In the genomic region with DNA sequence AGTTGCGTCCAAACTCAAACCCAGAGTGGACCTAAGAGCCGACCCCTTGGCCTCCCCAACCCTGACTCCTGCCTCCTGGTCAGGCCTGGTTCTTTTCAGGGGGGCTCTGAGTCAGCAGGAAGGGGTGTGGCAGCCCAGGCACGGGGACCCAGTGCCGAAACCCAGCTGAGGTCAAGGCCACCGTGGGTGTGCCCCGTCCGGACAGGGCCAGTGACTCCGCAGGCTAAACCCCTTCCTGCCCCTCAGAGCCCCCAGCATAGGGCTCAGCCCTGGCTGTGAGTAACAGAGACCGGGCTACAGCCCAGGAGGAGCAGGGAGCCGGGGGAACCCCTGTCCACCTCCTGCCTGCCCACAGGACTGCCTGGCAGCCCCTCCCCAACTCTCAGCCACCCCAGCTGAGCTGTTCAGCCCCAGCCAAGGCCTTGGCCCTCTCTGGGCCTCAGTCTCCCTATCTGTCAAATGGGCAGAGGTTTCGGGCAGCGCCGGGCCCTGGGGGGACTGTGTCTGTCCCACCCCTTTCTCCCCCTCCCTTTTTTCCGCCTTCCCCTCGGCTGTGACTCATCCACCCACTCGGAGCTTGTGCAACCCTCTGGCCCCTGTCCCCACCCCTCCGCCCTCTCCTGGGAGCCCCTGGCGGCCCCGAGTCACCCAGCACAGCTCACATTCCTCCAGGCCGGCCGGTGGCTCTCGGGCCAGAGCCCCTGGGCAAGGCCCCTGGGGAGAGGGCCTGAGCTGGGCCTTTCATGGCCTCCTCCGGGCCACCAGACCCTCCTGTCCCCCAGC, we compare ENCODE assay signal across 8 cellular contexts. TPM values are rescaled to one million over a fixed set of nuclear protein-coding genes. Genes with fewer than 3 reads are reported as not detected.
DNase-seq lines count a peak whose midpoint lies in the region; ATAC-seq and TF ChIP-seq lines count a peak whose summit lies in the region.

No MANE protein-coding gene starts in this region.

- peak overlapping the region; percentile 80 for H3K27ac Mint-ChIP-seq in HFFc6
- H3K27ac Mint-ChIP-seq in endodermal cell, result no peak overlapping the region

- H3K9me3 ChIP-seq in WERI-Rb-1 (ENCODE audit: severe bottlenecking), result no peaks in the 10 kb centered on the region
- H3K9me3 ChIP-seq in endodermal cell (ENCODE audit: control insufficient read depth, low read length), result no peaks in the 10 kb centered on the region
- no peaks in the 10 kb centered on the region for H3K9me3 ChIP-seq in mucosa of stomach (ENCODE audit: control insufficient read depth, low read length)

- H3K4me1 Mint-ChIP-seq in HFFc6 (ENCODE audit: low read depth) (peaks cover 19% of the 10 kb centered on the region), endodermal cell (no peaks in the 10 kb centered on the region)

- H3K9me3 Mint-ChIP-seq in HFFc6, result peaks cover 6% of the 10 kb centered on the region
- H3K9me3 Mint-ChIP-seq in endodermal cell, result no peaks in the 10 kb centered on the region

- DNase-seq in HFFc6 (peak; percentile 91), WERI-Rb-1 (peak; percentile 78), endodermal cell (no peak), foreskin melanocyte (no peak)

- TF ChIP-seq CTCF in HFFc6 (IDR thresholded peaks at IDR 0.05) (peak; percentile 46), WERI-Rb-1 (IDR thresholded peaks at IDR 0.05; ENCODE audit: low read depth, low read length) (no peak), endodermal cell (conservative IDR thresholded peaks at IDR 0.05) (no peak)

- peak overlapping the region; percentile 98 for H3K27ac ChIP-seq in WERI-Rb-1
- H3K27ac ChIP-seq in endodermal cell (ENCODE audit: low read depth, low read length), result peak overlapping the region; percentile 89
- H3K27ac ChIP-seq in temporal lobe (ENCODE audit: low read depth, low read length), result peak overlapping the region; percentile 98

- H3K4me1 ChIP-seq in endodermal cell (ENCODE audit: control insufficient read depth, insufficient read depth, low read length) (no peaks in the 10 kb centered on the region), mucosa of stomach (ENCODE audit: control insufficient read depth, insufficient read depth, low read length) (peaks cover 69% of the 10 kb centered on the region)

- H3K27me3 ChIP-seq in WERI-Rb-1 (ENCODE audit: insufficient read depth, low read depth, severe bottlenecking) (no peaks in the 10 kb centered on the region), endodermal cell (ENCODE audit: control insufficient read depth, insufficient read depth, low read length, poor library complexity, severe bottlenecking) (no peaks in the 10 kb centered on the region), mucosa of stomach (ENCODE audit: control insufficient read depth, insufficient read depth, low read length) (no peaks in the 10 kb centered on the region)

- H3K4me3 Mint-ChIP-seq in HFFc6 (peak overlapping the region; percentile 62), endodermal cell (no peak overlapping the region)

- peaks cover 27% of the 10 kb centered on the region for H3K36me3 Mint-ChIP-seq in HFFc6 (ENCODE audit: low read depth)
- peaks cover 33% of the 10 kb centered on the region for H3K36me3 Mint-ChIP-seq in endodermal cell (ENCODE audit: low read depth)

- peak overlapping the region; percentile 40 for H3K4me3 ChIP-seq in WERI-Rb-1 (ENCODE audit: low read depth, low read length)
- H3K4me3 ChIP-seq in endodermal cell (ENCODE audit: low read length), result no peak overlapping the region
- peak overlapping the region; percentile 26 for H3K4me3 ChIP-seq in mucosa of stomach (ENCODE audit: low read length)

- H3K36me3 ChIP-seq in WERI-Rb-1, result peaks cover 64% of the 10 kb centered on the region
- H3K36me3 ChIP-seq in endodermal cell (ENCODE audit: control insufficient read depth, insufficient read depth, low read length), result peaks cover 18% of the 10 kb centered on the region
- H3K36me3 ChIP-seq in mucosa of stomach (ENCODE audit: control insufficient read depth, insufficient read depth, low read length), result peaks cover 10% of the 10 kb centered on the region

- 91 to 93% methylated on average over 11 to 23 of the region's 23 CpGs for WGBS in endodermal cell (ENCODE audit: insufficient coverage in 1 of 2, insufficient read length in 1 of 2), 2 experiments

- H3K9ac ChIP-seq in endodermal cell (ENCODE audit: extremely low read depth, low read length, poor library complexity, severe bottlenecking) (no peak overlapping the region), mucosa of stomach (ENCODE audit: low read length) (peak overlapping the region; percentile 90)

- no peak for ATAC-seq in GM21381 (IDR thresholded peaks at IDR 0.05; ENCODE audit: unreplicated experiment)
- no peak for ATAC-seq in HG03342 (IDR thresholded peaks at IDR 0.05; ENCODE audit: unreplicated experiment)

- H3K27me3 Mint-ChIP-seq in HFFc6 (ENCODE audit: insufficient read depth) (peaks cover 13% of the 10 kb centered on the region), endodermal cell (ENCODE audit: insufficient read depth) (no peaks in the 10 kb centered on the region)

RNA-seq across cellular contexts. Expression of gene ZBTB7A, which starts 8.6 kb away (rescaled TPM):
- total RNA-seq in HFFc6 (2021; fragmentation: NEBNext Ultra II Directional; extraction: Animal tissue kit (Norgen Biotek cat#: 25700)), result 10 to 100 TPM; 40.8 to 47.6 (median 43.6) TPM
- total RNA-seq in endodermal cell (10 to 100 TPM; 19.2 to 22.1 TPM), temporal lobe (2.7 TPM)
- 7.5 TPM for polyA plus RNA-seq in endodermal cell (2013, experiment 1 of 2)
- polyA plus RNA-seq in endodermal cell (2013, experiment 2 of 2), result 7.2 TPM

RNA-seq across cellular contexts. Expression of gene PIAS4, which starts 50.6 kb away (rescaled TPM):
- 10 to 100 TPM; 20.0 to 26.0 (median 23.3) TPM for total RNA-seq in HFFc6 (2021; fragmentation: NEBNext Ultra II Directional; extraction: Animal tissue kit (Norgen Biotek cat#: 25700))
- total RNA-seq in endodermal cell (10 to 100 TPM; 57.5 to 58.1 TPM), temporal lobe (12.8 TPM)
- polyA plus RNA-seq in endodermal cell (2013, experiment 1 of 2), result 35.5 TPM
- 30.9 TPM for polyA plus RNA-seq in endodermal cell (2013, experiment 2 of 2)

Comparison
In these comparisons a context has a peak if more than half of its experiments do, and no peak if none do; other contexts are left out.
1. DNase-seq: peak in HFFc6 (single experiment) and WERI-Rb-1 (single experiment); none in endodermal cell (single experiment) and foreskin melanocyte (single experiment).
2. Peak in every context shown above with its lines, with median percentiles within 50 percentile points of each other: H3K27ac ChIP-seq.